Comparison of ENCODE assay signal across 1 cellular context in the genomic region with DNA sequence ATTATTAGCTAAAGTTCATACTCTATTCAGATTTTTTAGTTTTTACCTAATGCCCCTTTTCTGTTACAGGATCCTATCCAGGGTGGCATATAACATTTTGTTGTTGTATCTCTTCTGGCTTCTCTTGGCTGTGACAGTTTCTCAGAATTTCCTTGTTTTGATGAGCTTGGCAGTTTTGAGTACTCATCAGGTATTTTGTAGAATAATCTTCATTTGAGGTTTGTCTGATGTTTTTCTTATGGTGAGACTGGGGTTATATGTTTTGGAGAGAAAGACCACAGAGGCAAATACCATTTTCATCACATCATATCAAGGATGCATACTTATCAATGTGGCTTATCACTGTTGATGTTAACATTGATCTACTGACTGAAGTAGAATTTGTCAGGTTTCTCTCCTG.
A peak's percentile ranks its signal among the peaks of the same experiment; 100 is the strongest.
TF ChIP-seq lines count a peak whose summit lies in the region.

No MANE protein-coding gene starts in this region.

TF ChIP-seq in A549, 52 proteins besides CTCF, POLR2A, EP300 and RAD21:
- peak; percentile 60 for TF ChIP-seq MAFK (IDR thresholded peaks at IDR 0.05; ENCODE audit: partially characterized antibody)
- TF ChIP-seq ZNF302 (CRISPR knock-in tag; IDR thresholded peaks at IDR 0.05): no peak
